22 cellular contexts compared by ENCODE assay signal in the genomic region with DNA sequence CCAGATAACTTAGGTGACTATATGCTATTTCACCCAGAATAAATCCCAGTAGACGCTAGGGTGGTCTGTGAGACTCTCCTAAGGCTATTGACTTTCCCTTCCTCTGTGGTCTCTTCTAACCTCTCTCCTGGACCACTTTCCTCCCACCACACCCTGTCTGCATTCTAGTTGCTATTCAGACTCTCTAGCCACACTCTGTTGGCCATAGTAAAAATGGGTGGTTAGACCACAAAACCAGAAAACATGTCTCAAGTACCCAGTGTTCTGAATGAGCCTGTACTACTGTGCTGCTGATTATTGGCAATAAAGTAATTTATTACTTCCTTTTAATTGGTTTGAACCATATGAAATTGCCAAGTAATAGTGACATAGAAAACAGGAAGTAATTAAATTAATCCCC.
A peak's percentile ranks its signal among the peaks of the same experiment; 100 is the strongest.
DNase-seq lines count a peak whose midpoint lies in the region; ATAC-seq and TF ChIP-seq lines count a peak whose summit lies in the region.
"Had no signal": no experiment of that assay in that cellular context is flagged by ENCODE, and none has a peak within 500 bp of the region (broad histone marks: within the 10 kb centered on the region; RNA-seq: fewer than 3 reads in every experiment).

No MANE protein-coding gene starts in this region.

- H3K27me3 ChIP-seq in esophagus squamous epithelium: no peaks in the 10 kb centered on the region
- H3K27me3 ChIP-seq: BLaER1 had no signal

- no peak for TF ChIP-seq CTCF in astrocyte of the cerebellum (IDR thresholded peaks at IDR 0.05; ENCODE audit: low read depth, low read length, missing control alignments)
- no peak for TF ChIP-seq CTCF in esophagus squamous epithelium (IDR thresholded peaks at IDR 0.05)

- WGBS in esophagus squamous epithelium, 2 donors: 25 to 53% methylated on average over 1 of the region's 1 CpG

- DNase-seq in astrocyte of the cerebellum (ENCODE audit: low read depth) (peak; percentile 27), iPS-NIHi11 (ENCODE audit: low spot score) (no peak), substantia nigra (lab: John Stamatoyannopoulos, UW) (no peak), left colon (no peak), esophagus squamous epithelium (lab: John Stamatoyannopoulos, UW) (no peak)
- DNase-seq: activated CD8-positive, alpha-beta memory T cell treated with anti-CD3 and anti-CD28 coated beads, Interleukin-2, amount 50 U/mL, for 4 hours; activated effector memory CD4-positive, alpha-beta T cell treated with Interleukin-2 at 50 U/mL for 16 hours; Calu3; cortex of kidney; glutamatergic neuron; left cardiac atrium; natural killer cell; NCI-H1436; PC-3; right cardiac atrium; SIG-M5; T-helper 1 cell; WERI-Rb-1 had no signal

- intact Hi-C loops in left colon (cut with DNase I, micrococcal nuclease): no loop called here
- intact Hi-C loops in esophagus squamous epithelium (cut with DNase I): no loop called here

- no peak for TF ChIP-seq POLR2A in esophagus squamous epithelium (IDR thresholded peaks at IDR 0.05)

- H3K27ac ChIP-seq in substantia nigra (ENCODE audit: low read depth, low read length, poor library complexity, severe bottlenecking) (no peak overlapping the region), esophagus squamous epithelium (no peak overlapping the region)
- H3K27ac ChIP-seq: BLaER1, WERI-Rb-1 had no signal

- H3K4me1 ChIP-seq in esophagus squamous epithelium: peaks cover 0 to 6% (median 0%) of the 10 kb centered on the region in 3 donors

- no peaks in the 10 kb centered on the region for H3K36me3 ChIP-seq in esophagus squamous epithelium
- H3K36me3 ChIP-seq: WERI-Rb-1 had no signal

- in situ Hi-C loops in astrocyte of the cerebellum (cut with HindIII; ENCODE audit: low sequenced_read_pairs): no loop called here

- H3K4me3 ChIP-seq in astrocyte of the cerebellum (ENCODE audit: low read depth, low read length) (no peak overlapping the region), esophagus squamous epithelium (no peak overlapping the region)
- H3K4me3 ChIP-seq: BLaER1 had no signal

- ATAC-seq in GM18508 (IDR thresholded peaks at IDR 0.05; ENCODE audit: insufficient read depth, unreplicated experiment) (peak; percentile 58), GM19438 (IDR thresholded peaks at IDR 0.05; ENCODE audit: low read depth, unreplicated experiment) (peak; percentile 64), HG03066 (IDR thresholded peaks at IDR 0.05; ENCODE audit: low read depth, unreplicated experiment) (peak; percentile 52), left colon (no peak)
- ATAC-seq: left cardiac atrium, natural killer cell, PC-3, right cardiac atrium had no signal

- no peaks in the 10 kb centered on the region for H3K9me3 ChIP-seq in esophagus squamous epithelium
